11 cellular contexts compared by ENCODE assay signal in genomic region chr6:148513145-148514071, GRCh38.
A peak's percentile ranks its signal among the peaks of the same experiment; 100 is the strongest.
DNase-seq lines count a peak whose midpoint lies in the region; TF ChIP-seq lines count a peak whose summit lies in the region.
"Had no signal": no experiment of that assay in that cellular context is flagged by ENCODE, and none has a peak within 500 bp of the region (broad histone marks: within the 10 kb centered on the region; RNA-seq: fewer than 3 reads in every experiment).

No MANE protein-coding gene starts in this region.

- H3K9me3 ChIP-seq in skeletal muscle satellite cell (replicated peaks; ENCODE audit: low read length) (no peaks in the 10 kb centered on the region), WERI-Rb-1 (ENCODE audit: severe bottlenecking) (no peaks in the 10 kb centered on the region)
- H3K9me3 ChIP-seq: Caco-2 had no signal

- no peak for TF ChIP-seq CTCF in chondrocyte (IDR thresholded peaks at IDR 0.05)
- no peak for TF ChIP-seq CTCF in WERI-Rb-1 (IDR thresholded peaks at IDR 0.05; ENCODE audit: low read depth, low read length)

- H3K27me3 ChIP-seq in skeletal muscle satellite cell (ENCODE audit: control insufficient read depth, insufficient read depth, low read length), result no peaks in the 10 kb centered on the region
- no peaks in the 10 kb centered on the region for H3K27me3 ChIP-seq in WERI-Rb-1 (ENCODE audit: insufficient read depth, low read depth, severe bottlenecking)

- peaks cover 19% of the 10 kb centered on the region for H3K36me3 Mint-ChIP-seq in chondrocyte (ENCODE audit: low read depth)

- H3K27ac ChIP-seq in WERI-Rb-1, result no peak overlapping the region

- H3K27ac Mint-ChIP-seq in chondrocyte (ENCODE audit: unreplicated experiment), result peak overlapping the region; percentile 91

- H3K36me3 ChIP-seq in skeletal muscle satellite cell (ENCODE audit: insufficient read depth, low read length) (peaks cover 4% of the 10 kb centered on the region), WERI-Rb-1 (no peaks in the 10 kb centered on the region)

- DNase-seq in GM03348 (ENCODE audit: low spot score), result peak; percentile 87
- DNase-seq in chondrocyte (ENCODE audit: low spot score), result no peak
- peak; percentile 48 for DNase-seq in iPS-NIHi7 (ENCODE audit: extremely low spot score)
- DNase-seq in NAMALWA (ENCODE audit: low spot score), result no peak
- no peak for DNase-seq in WERI-Rb-1
- no peak for DNase-seq in NCI-H2171 (lab: John Stamatoyannopoulos, UW)
- DNase-seq in activated naive CD4-positive, alpha-beta T cell treated with anti-CD3 and anti-CD28 coated beads, Interleukin-2, amount 50 U/mL, for 16 hours, result no peak
- DNase-seq: activated CD4-positive, alpha-beta T cell treated with anti-CD3 and anti-CD28 coated beads for 4 hours; Caco-2; stimulated activated CD4-positive, alpha-beta T cell treated with anti-CD3 and anti-CD28 coated beads, Interleukin-2, amount 100 ng/mL, for 24 hours had no signal

- H3K9ac ChIP-seq in skeletal muscle satellite cell (ENCODE audit: low read depth, low read length), result peak overlapping the region; percentile 53

- H3K4me1 ChIP-seq in skeletal muscle satellite cell (ENCODE audit: control insufficient read depth, insufficient read depth, low read length), result peaks cover 35% of the 10 kb centered on the region
- H3K4me1 ChIP-seq: Caco-2 had no signal

- no peaks in the 10 kb centered on the region for H3K9me3 Mint-ChIP-seq in chondrocyte (ENCODE audit: low read depth)

- peaks cover 59% of the 10 kb centered on the region for H3K4me1 Mint-ChIP-seq in chondrocyte (ENCODE audit: low read depth)

- no peaks in the 10 kb centered on the region for H3K27me3 Mint-ChIP-seq in chondrocyte (ENCODE audit: low read depth)

- H3K4me2 ChIP-seq in skeletal muscle satellite cell (ENCODE audit: low read length), result peak overlapping the region; percentile 32

- H3K4me3 ChIP-seq in skeletal muscle satellite cell (ENCODE audit: low read length) (peak overlapping the region; percentile 11), WERI-Rb-1 (ENCODE audit: low read depth, low read length) (no peak overlapping the region)

- H3K4me3 Mint-ChIP-seq in chondrocyte (ENCODE audit: unreplicated experiment), result peak overlapping the region; percentile 59

Comparison
In these comparisons a context has a peak if more than half of its experiments do, and no peak if none do; other contexts are left out.
1. DNase-seq: peak in GM03348 (single experiment) and iPS-NIHi7 (single experiment); none in chondrocyte (single experiment), NAMALWA (single experiment), WERI-Rb-1 (single experiment), NCI-H2171 (single experiment) and activated naive CD4-positive, alpha-beta T cell treated with anti-CD3 and anti-CD28 coated beads, Interleukin-2, amount 50 U/mL, for 16 hours (single experiment).